Comparison of ENCODE assay signal across 1 cellular context in genomic region chr9:91395106-91395552, GRCh38.
TF ChIP-seq lines count a peak whose summit lies in the region.

No MANE protein-coding gene starts in this region.

TF ChIP-seq in A549, 52 proteins besides CTCF, POLR2A, EP300 and RAD21 (continued from another document):
- TF ChIP-seq E2F6 (IDR thresholded peaks at IDR 0.05; ENCODE audit: borderline replicate concordance, low read depth) = no peak
- TF ChIP-seq, protein P1, sequence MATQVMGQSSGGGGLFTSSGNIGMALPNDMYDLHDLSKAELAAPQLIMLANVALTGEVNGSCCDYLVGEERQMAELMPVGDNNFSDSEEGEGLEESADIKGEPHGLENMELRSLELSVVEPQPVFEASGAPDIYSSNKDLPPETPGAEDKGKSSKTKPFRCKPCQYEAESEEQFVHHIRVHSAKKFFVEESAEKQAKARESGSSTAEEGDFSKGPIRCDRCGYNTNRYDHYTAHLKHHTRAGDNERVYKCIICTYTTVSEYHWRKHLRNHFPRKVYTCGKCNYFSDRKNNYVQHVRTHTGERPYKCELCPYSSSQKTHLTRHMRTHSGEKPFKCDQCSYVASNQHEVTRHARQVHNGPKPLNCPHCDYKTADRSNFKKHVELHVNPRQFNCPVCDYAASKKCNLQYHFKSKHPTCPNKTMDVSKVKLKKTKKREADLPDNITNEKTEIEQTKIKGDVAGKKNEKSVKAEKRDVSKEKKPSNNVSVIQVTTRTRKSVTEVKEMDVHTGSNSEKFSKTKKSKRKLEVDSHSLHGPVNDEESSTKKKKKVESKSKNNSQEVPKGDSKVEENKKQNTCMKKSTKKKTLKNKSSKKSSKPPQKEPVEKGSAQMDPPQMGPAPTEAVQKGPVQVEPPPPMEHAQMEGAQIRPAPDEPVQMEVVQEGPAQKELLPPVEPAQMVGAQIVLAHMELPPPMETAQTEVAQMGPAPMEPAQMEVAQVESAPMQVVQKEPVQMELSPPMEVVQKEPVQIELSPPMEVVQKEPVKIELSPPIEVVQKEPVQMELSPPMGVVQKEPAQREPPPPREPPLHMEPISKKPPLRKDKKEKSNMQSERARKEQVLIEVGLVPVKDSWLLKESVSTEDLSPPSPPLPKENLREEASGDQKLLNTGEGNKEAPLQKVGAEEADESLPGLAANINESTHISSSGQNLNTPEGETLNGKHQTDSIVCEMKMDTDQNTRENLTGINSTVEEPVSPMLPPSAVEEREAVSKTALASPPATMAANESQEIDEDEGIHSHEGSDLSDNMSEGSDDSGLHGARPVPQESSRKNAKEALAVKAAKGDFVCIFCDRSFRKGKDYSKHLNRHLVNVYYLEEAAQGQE (IDR thresholded peaks at IDR 0.05) = no peak
- no peak for TF ChIP-seq FOSL2 (IDR thresholded peaks at IDR 0.05)
- TF ChIP-seq FOSL2 (CRISPR knock-in tag; IDR thresholded peaks at IDR 0.05) = peak; percentile 79
- no peak for TF ChIP-seq RNF2 (IDR thresholded peaks at IDR 0.05; ENCODE audit: borderline replicate concordance, low read depth)
- TF ChIP-seq CHD2 (IDR thresholded peaks at IDR 0.05; ENCODE audit: low read length, partially characterized antibody) = no peak
- peak; percentile 98 to 99 for TF ChIP-seq CEBPB (IDR thresholded peaks at IDR 0.05)
- TF ChIP-seq ZSCAN20 (CRISPR knock-in tag; IDR thresholded peaks at IDR 0.05) = no peak
- no peak for TF ChIP-seq ZNF302 (CRISPR knock-in tag; IDR thresholded peaks at IDR 0.05)
- no peak for TF ChIP-seq ESRRA (IDR thresholded peaks at IDR 0.05; ENCODE audit: borderline replicate concordance, low read length)
- TF ChIP-seq HDAC2 (IDR thresholded peaks at IDR 0.05) = no peak
- TF ChIP-seq RARB (CRISPR knock-in tag; IDR thresholded peaks at IDR 0.05) = no peak
